17 cellular contexts compared by ENCODE assay signal in the genomic region with DNA sequence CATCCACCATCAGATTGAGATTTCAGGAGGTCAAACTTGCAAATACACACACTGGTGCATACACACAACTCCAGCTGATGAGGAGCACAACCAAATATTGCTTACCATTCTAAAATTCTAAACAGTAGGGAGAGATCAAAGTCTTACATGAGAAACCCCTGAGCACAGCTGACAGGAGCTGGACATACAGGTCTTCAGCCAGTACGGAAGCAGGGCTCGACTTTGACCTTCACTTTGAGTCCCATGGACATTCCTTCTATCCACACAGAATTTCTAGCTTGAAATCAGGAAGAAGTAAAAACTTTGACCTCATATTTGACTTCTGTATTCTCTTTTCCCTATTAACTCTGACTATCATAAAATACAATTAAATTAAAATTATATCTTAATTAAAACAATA.
"Had no signal": no experiment of that assay in that cellular context is flagged by ENCODE, and none has a peak within 500 bp of the region (broad histone marks: within the 10 kb centered on the region; RNA-seq: fewer than 3 reads in every experiment).

No MANE protein-coding gene starts in this region.

- H3K36me3 ChIP-seq: esophagus muscularis mucosa, gastroesophageal sphincter, heart right ventricle, left ventricle myocardium inferior, lower lobe of right lung had no signal

- H3K4me3 ChIP-seq: coronary artery, dorsolateral prefrontal cortex, esophagus muscularis mucosa, gastroesophageal sphincter, heart right ventricle, left ventricle myocardium inferior, lower lobe of right lung had no signal

- H3K27me3 ChIP-seq: dorsolateral prefrontal cortex, esophagus muscularis mucosa, foreskin keratinocyte, gastroesophageal sphincter, heart right ventricle had no signal

- H3K27ac ChIP-seq: coronary artery, dorsolateral prefrontal cortex, esophagus muscularis mucosa, foreskin keratinocyte, gastroesophageal sphincter, heart right ventricle, left ventricle myocardium inferior, lower lobe of right lung had no signal

- H3K4me1 ChIP-seq: foreskin keratinocyte, lower lobe of right lung had no signal

- H3K9me3 ChIP-seq: esophagus muscularis mucosa, gastroesophageal sphincter, heart right ventricle, left ventricle myocardium inferior, lower lobe of right lung had no signal

- DNase-seq: dermis blood vessel endothelial cell; dorsolateral prefrontal cortex; effector CD4-positive, alpha-beta T cell; effector memory CD4-positive, alpha-beta T cell; foreskin keratinocyte; glutamatergic neuron; head of caudate nucleus; heart right ventricle; hippocampal formation; left cardiac atrium; left ventricle myocardium inferior; lower lobe of right lung; mesenchymal stem cell; midbrain had no signal

- ATAC-seq: foreskin keratinocyte, gastroesophageal sphincter, left cardiac atrium, lower lobe of right lung had no signal
